In the genomic region with DNA sequence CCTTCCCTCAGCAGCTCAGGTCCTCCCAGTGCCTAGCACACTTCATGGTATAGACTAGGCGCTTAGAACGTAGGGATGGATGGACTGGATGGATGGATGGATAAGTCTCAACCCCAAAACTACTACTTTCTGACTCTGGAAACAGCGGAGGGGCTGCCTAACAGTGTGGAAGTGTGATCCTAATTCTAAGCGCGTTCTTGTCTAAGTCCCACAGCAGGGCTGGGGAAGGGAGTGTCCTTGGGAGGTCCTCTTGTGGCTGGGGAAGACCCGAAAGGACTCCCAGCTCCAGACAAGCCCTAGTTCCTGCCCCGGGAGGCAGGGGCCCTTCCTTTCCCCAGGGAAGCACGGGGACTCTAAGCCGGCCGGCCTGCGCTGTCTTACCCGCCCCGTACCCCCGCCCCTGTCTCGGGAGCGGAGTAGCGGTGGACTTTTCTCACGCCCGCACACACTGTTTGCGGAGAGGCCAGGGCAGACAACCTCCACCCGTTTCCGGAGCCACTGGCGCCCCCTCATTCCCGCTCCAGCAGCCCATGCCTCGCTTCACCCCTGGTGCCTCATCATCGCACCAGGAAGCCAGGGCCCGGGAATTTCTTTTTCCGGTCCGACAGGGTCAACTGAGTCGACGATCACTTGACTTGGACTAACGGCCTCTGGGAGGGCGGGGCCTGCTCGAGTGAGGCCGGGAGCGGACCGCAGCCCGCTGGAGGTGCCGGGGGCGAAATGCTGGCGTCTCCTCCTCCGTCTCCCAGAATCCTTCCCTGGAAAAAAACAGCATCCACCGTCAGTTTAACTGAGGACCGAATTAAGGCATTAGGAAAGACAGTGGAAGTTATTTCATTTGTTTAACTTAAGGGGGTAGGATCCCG, we compare ENCODE assay signal across 8 cellular contexts.
DNase-seq lines count a peak whose midpoint lies in the region; ATAC-seq and TF ChIP-seq lines count a peak whose summit lies in the region.

No MANE protein-coding gene starts in this region.

- H3K4me2 ChIP-seq in SU-DHL-6 (ENCODE audit: low read depth, low read length, poor library complexity, severe bottlenecking), result peak overlapping the region; percentile 12

- intact Hi-C loops in sciatic nerve (cut with DNase I), result no loop called here

- no peaks in the 10 kb centered on the region; the same call in 1 of the 2 replicates for H3K4me1 ChIP-seq in iPS-20b (ENCODE audit: insufficient read depth, low read length)

- H3K9ac ChIP-seq in SU-DHL-6 (ENCODE audit: low read length) (no peak overlapping the region), iPS-20b (ENCODE audit: low read depth, low read length) (peak overlapping the region; percentile 69; the same call in 1 of the 2 replicates)

- DNase-seq in G401 (ENCODE audit: low spot score), result peak; percentile 70
- peak; percentile 73 to 87 for DNase-seq in cardiac fibroblast (ENCODE audit: low read depth in 2 of 2)
- peak; percentile 90 for DNase-seq in sciatic nerve (ENCODE audit: low spot score)
- DNase-seq in NCI-H2107 treated with DMSO at 0.1 percent for 48 hours (lab: John Stamatoyannopoulos, UW; ENCODE audit: unreplicated experiment), result no peak

- H3K9me3 ChIP-seq in SU-DHL-6 (ENCODE audit: insufficient read depth, low read length), result no peaks in the 10 kb centered on the region
- H3K9me3 ChIP-seq in iPS-20b (ENCODE audit: insufficient read depth, low read depth, low read length), result no peaks in the 10 kb centered on the region

- H3K27ac ChIP-seq in SU-DHL-6 (ENCODE audit: low read depth, low read length), result no peak overlapping the region
- peak overlapping the region; percentile 12 for H3K27ac ChIP-seq in iPS-20b (ENCODE audit: low read length)

- no peaks in the 10 kb centered on the region for H4K20me1 ChIP-seq in SU-DHL-6 (ENCODE audit: low read depth, low read length)

- peak overlapping the region; percentile 34 for H2AFZ ChIP-seq in SU-DHL-6 (ENCODE audit: low read depth, low read length, severe bottlenecking)

- H3K36me3 ChIP-seq in SU-DHL-6 (ENCODE audit: low read length), result no peaks in the 10 kb centered on the region
- H3K36me3 ChIP-seq in iPS-20b (ENCODE audit: insufficient read depth, low read depth, low read length), result no peaks in the 10 kb centered on the region

- H3K27me3 ChIP-seq in SU-DHL-6 (ENCODE audit: low read length), result no peaks in the 10 kb centered on the region
- no peaks in the 10 kb centered on the region for H3K27me3 ChIP-seq in iPS-20b (ENCODE audit: insufficient read depth, low read length)

- H3F3A ChIP-seq in SU-DHL-6 (ENCODE audit: insufficient read depth), result no peaks in the 10 kb centered on the region

- no peaks in the 10 kb centered on the region for H3K9me2 ChIP-seq in SU-DHL-6 (replicated peaks; ENCODE audit: insufficient read depth, low read length)

- in situ Hi-C loops in G401 (cut with HindIII; ENCODE audit: low sequenced_read_pairs), result no loop called here

- TF ChIP-seq CTCF in SU-DHL-6 (IDR thresholded peaks at IDR 0.05; ENCODE audit: insufficient read depth, low read length, poor library complexity, severe bottlenecking), result no peak
- no peak for TF ChIP-seq CTCF in cardiac fibroblast (IDR thresholded peaks at IDR 0.05; ENCODE audit: low read depth, low read length)

- H3K79me2 ChIP-seq in SU-DHL-6 (ENCODE audit: insufficient read depth, low read length), result no peaks in the 10 kb centered on the region

- ATAC-seq in HG03432 (IDR thresholded peaks at IDR 0.05; ENCODE audit: unreplicated experiment) (peak; percentile 80), sciatic nerve (peak; percentile 96), GM19452 (IDR thresholded peaks at IDR 0.05; ENCODE audit: unreplicated experiment) (no peak)

- H3K4me3 ChIP-seq in SU-DHL-6 (ENCODE audit: insufficient read depth, low read length, poor library complexity, severe bottlenecking), result no peak overlapping the region
- H3K4me3 ChIP-seq in cardiac fibroblast (replicated peaks in 1 of 2; ENCODE audit: low read depth in 2 of 2, low read length in 2 of 2), result peak overlapping the region; percentile 32 to 36
- H3K4me3 ChIP-seq in iPS-20b (ENCODE audit: low read length), result peak overlapping the region; percentile 61
